In the genomic region with DNA sequence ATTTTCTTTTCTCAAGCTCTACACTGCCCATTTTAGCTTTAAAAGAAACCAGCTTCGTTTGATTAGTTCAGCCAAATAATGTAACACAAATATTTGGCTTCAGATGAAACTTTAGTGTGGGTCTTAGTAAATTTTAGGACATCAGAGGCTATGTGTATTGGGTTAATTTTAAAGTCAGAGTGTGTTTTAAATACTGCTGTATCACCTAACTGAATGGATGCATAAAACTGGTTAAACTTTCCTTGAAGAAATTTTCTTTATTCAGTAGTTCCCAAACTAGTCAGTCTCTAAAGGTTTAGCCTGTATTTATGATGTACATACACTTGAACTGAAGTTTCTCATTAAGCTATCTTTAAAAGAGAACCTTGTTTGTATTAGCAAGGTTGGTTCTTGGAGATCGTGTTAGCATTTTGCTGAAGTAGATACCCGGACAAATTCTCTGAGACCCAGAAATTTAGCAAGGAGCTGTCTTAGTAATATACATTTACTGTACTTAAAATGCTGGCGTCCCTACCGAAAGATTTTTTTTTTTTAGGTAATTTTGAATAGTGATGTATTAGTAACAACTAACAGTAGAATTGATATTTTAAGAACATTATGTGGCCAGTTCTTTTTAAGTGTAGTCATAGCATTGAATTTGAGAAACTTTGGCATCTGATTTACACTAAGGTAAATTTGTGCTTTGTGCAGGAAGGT, we compare ENCODE assay signal across 8 cellular contexts. TPM values are rescaled to one million over a fixed set of nuclear protein-coding genes. Genes with fewer than 3 reads are reported as not detected.
DNase-seq lines count a peak whose midpoint lies in the region; ATAC-seq, FAIRE-seq and TF ChIP-seq lines count a peak whose summit lies in the region.

No MANE protein-coding gene starts in this region.

- H3K4me1 ChIP-seq in DND-41 (ENCODE audit: insufficient read depth, low read length) (peaks cover 53% of the 10 kb centered on the region), NT2/D1 (ENCODE audit: insufficient read depth, insufficient read length) (no peaks in the 10 kb centered on the region), endodermal cell (ENCODE audit: control insufficient read depth, insufficient read depth, low read length) (no peaks in the 10 kb centered on the region), pancreas (peaks cover 0 to 35% (median 29%) of the 10 kb centered on the region in 3 donors)

- peak overlapping the region; percentile 86 for H3K4me3 Mint-ChIP-seq in endodermal cell

- peaks cover 44% of the 10 kb centered on the region for H3K4me1 Mint-ChIP-seq in endodermal cell

- peak overlapping the region; percentile 6 for H3K27ac Mint-ChIP-seq in endodermal cell

- H3K9ac ChIP-seq in DND-41 (ENCODE audit: low read depth, low read length): peak overlapping the region; percentile 85
- H3K9ac ChIP-seq in NT2/D1 (ENCODE audit: insufficient read length, low read depth): peak overlapping the region; percentile 99
- H3K9ac ChIP-seq in endodermal cell (ENCODE audit: extremely low read depth, low read length, poor library complexity, severe bottlenecking): peak overlapping the region; percentile 66

- DNase-seq in DND-41 (no peak), NT2/D1 (ENCODE audit: low read depth, low spot score) (no peak), endodermal cell (no peak), pancreas (no peak), HPDE6-E6E7 (ENCODE audit: extremely low spot score) (no peak)

- H3K36me3 ChIP-seq in DND-41 (ENCODE audit: insufficient read depth, low read length) (no peaks in the 10 kb centered on the region), NT2/D1 (ENCODE audit: insufficient read depth, insufficient read length, low read length) (no peaks in the 10 kb centered on the region), endodermal cell (ENCODE audit: control insufficient read depth, insufficient read depth, low read length) (no peaks in the 10 kb centered on the region), pancreas (no peaks in the 10 kb centered on the region)

- H3K9me3 Mint-ChIP-seq in endodermal cell: no peaks in the 10 kb centered on the region

- H2AFZ ChIP-seq in DND-41 (ENCODE audit: low read depth, low read length): no peak overlapping the region

- H3K27me3 ChIP-seq in DND-41 (ENCODE audit: insufficient read depth, low read length, poor library complexity) (peaks cover 8% of the 10 kb centered on the region), NT2/D1 (ENCODE audit: insufficient read depth, insufficient read length) (no peaks in the 10 kb centered on the region), endodermal cell (ENCODE audit: control insufficient read depth, insufficient read depth, low read length, poor library complexity, severe bottlenecking) (no peaks in the 10 kb centered on the region), pancreas (no peaks in the 10 kb centered on the region)

- no peak for FAIRE-seq in pancreas (lab: Jason Lieb, UNC)

- H4K20me1 ChIP-seq in DND-41 (ENCODE audit: insufficient read depth, low read length): peaks cover 26% of the 10 kb centered on the region; the same call in 1 of the 2 replicates

- H3K27ac ChIP-seq in DND-41 (ENCODE audit: low read length): peak overlapping the region; percentile 86; the same call in 1 of the 2 replicates
- no peak overlapping the region for H3K27ac ChIP-seq in endodermal cell (ENCODE audit: low read depth, low read length)
- H3K27ac ChIP-seq in pancreas: peak overlapping the region in 2 of 4 donors; percentile 96 to 97

- peak overlapping the region; percentile 82 to 98; a peak in 3 of 4 replicates for H3K4me3 ChIP-seq in DND-41 (ENCODE audit: low read depth in 1 of 2, low read length in 2 of 2)
- peak overlapping the region; percentile 98 for H3K4me3 ChIP-seq in NT2/D1 (ENCODE audit: insufficient read length, low read depth)
- peak overlapping the region; percentile 96 for H3K4me3 ChIP-seq in endodermal cell (ENCODE audit: low read length)
- H3K4me3 ChIP-seq in pancreas: peak overlapping the region; percentile 74 to 89 (median 81)

- peaks cover 68% of the 10 kb centered on the region for H3K79me2 ChIP-seq in DND-41 (ENCODE audit: insufficient read depth, low read length)

- H3K36me3 Mint-ChIP-seq in endodermal cell (ENCODE audit: low read depth): peaks cover under 1% of the 10 kb centered on the region

- H3K9me3 ChIP-seq in DND-41 (ENCODE audit: insufficient read depth, low read length, severe bottlenecking) (no peaks in the 10 kb centered on the region), NT2/D1 (ENCODE audit: insufficient read depth, low read length) (no peaks in the 10 kb centered on the region), endodermal cell (ENCODE audit: control insufficient read depth, low read length) (no peaks in the 10 kb centered on the region), pancreas (no peaks in the 10 kb centered on the region)

- H3K4me2 ChIP-seq in DND-41 (ENCODE audit: insufficient read depth, low read length): peak overlapping the region; percentile 88

- 30 to 40% methylated on average over 4 to 5 of the region's 5 CpGs for WGBS in endodermal cell (ENCODE audit: insufficient coverage in 1 of 2, insufficient read length in 1 of 2), 2 experiments
- 17 to 22% methylated on average over 5 of the region's 5 CpGs for WGBS in pancreas, 2 donors

- ATAC-seq in DND-41 (ENCODE audit: insufficient read depth, low read depth): no peak
- no peak for ATAC-seq in pancreas
- ATAC-seq in HG03442 (IDR thresholded peaks at IDR 0.05; ENCODE audit: unreplicated experiment): no peak
- no peak for ATAC-seq in GM18858 (IDR thresholded peaks at IDR 0.05; ENCODE audit: unreplicated experiment)
- no peak for ATAC-seq in GM18511 (IDR thresholded peaks at IDR 0.05; ENCODE audit: unreplicated experiment)

- TF ChIP-seq CTCF in DND-41 (IDR thresholded peaks at IDR 0.05; ENCODE audit: borderline replicate concordance, extremely low read depth, low read length, poor library complexity, severe bottlenecking) (no peak), endodermal cell (conservative IDR thresholded peaks at IDR 0.05) (no peak), pancreas (IDR thresholded peaks at IDR 0.05) (no peak)

- no peaks in the 10 kb centered on the region for H3K27me3 Mint-ChIP-seq in endodermal cell (ENCODE audit: insufficient read depth)

- intact Hi-C loops in pancreas (cut with DNase I): no loop called here

RNA-seq across cellular contexts. Expression of a gene that starts 2.7 kb away (rescaled TPM):
- total RNA-seq in endodermal cell (10 to 100 TPM; 40.5 to 42.5 TPM), pancreas (10 to 100 TPM in 1 of 6 donors, 1 to 10 TPM in 5; 3.9 to 11.2 (median 5.0) TPM)
- 24.6 TPM for polyA plus RNA-seq in endodermal cell (2013, experiment 1 of 2)
- polyA plus RNA-seq in endodermal cell (2013, experiment 2 of 2): 23.2 TPM
- 1 to 10 TPM; 1.6 to 3.5 TPM for polyA plus RNA-seq in pancreas
